ENCODE assay signal across 25 cellular contexts in the genomic region with DNA sequence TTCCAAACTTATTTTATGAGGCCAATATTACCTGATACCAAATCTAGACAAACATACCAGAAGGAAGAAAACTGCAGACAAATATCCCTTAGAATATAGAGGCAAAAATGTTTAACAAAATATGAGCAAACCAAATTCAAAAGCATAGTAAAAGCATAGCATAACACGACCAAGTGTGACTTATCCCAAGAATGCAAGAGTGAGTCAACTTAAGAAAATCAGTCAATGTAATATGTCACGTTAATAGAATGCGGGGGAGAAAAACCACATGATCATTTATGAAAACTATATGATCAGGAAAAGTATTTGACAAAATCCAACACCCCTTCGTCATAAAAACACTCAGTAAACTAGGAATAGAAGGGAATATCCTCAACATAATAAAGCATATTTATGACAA.
A peak's percentile ranks its signal among the peaks of the same experiment; 100 is the strongest.
DNase-seq lines count a peak whose midpoint lies in the region; ATAC-seq, FAIRE-seq and TF ChIP-seq lines count a peak whose summit lies in the region.
"Had no signal": no experiment of that assay in that cellular context is flagged by ENCODE, and none has a peak within 500 bp of the region (broad histone marks: within the 10 kb centered on the region; RNA-seq: fewer than 3 reads in every experiment).

No MANE protein-coding gene starts in this region.

- H2AFZ ChIP-seq in HCT116 (ENCODE audit: low read depth, low read length, poor library complexity, severe bottlenecking) = no peak overlapping the region

- FAIRE-seq in A549 (lab: Jason Lieb, UNC) = peak; percentile 63
- FAIRE-seq: D721Med, G401.6, H1, HepG2 had no signal

- intact Hi-C loops in HCT116 (cut with micrococcal nuclease) = loop anchor here (10.0 kb wide), 1 partner anchor 154 kb away; no protein-coding TSS in a partner anchor

- TF ChIP-seq CTCF in A549 (IDR thresholded peaks at IDR 0.05) = no peak
- TF ChIP-seq CTCF in HCT116 (IDR thresholded peaks at IDR 0.05 in 2 of 3, conservative IDR thresholded peaks at IDR 0.05 in 1 of 3; ENCODE audit: borderline replicate concordance in 1 of 3, insufficient read depth in 1 of 3, low read depth in 2 of 3, low read length in 2 of 3) = no peak
- no peak for TF ChIP-seq CTCF in RWPE2 (IDR thresholded peaks at IDR 0.05; ENCODE audit: poor library complexity, severe bottlenecking)
- TF ChIP-seq CTCF in fibroblast of pulmonary artery (IDR thresholded peaks at IDR 0.05; ENCODE audit: low read length, missing control alignments) = no peak

- H3K9ac ChIP-seq in HCT116 (ENCODE audit: low read length) = no peak overlapping the region
- H3K9ac ChIP-seq: BLaER1 treated with 17β-estradiol and CSF1 and Interleukin-3, amounts not matched to agents 10 nM and 100 nM; SK-N-SH had no signal

- TF ChIP-seq EP300 in A549 (IDR thresholded peaks at IDR 0.05) = no peak

- H3K4me3 ChIP-seq in A549 (no peak overlapping the region), HCT116 (replicated peaks in 1 of 2; ENCODE audit: low read depth in 1 of 2, low read length in 2 of 2) (no peak overlapping the region), RWPE2 (ENCODE audit: severe bottlenecking) (no peak overlapping the region), fibroblast of pulmonary artery (replicated peaks; ENCODE audit: low read depth, low read length) (no peak overlapping the region)
- H3K4me3 ChIP-seq: BLaER1 treated with 17β-estradiol and CSF1 and Interleukin-3, amounts not matched to agents 10 nM and 100 nM had no signal

- peaks cover 9% of the 10 kb centered on the region for H3K9me3 Mint-ChIP-seq in natural killer cell treated with Interleukin-12 subunit alpha and Interleukin-12 subunit beta and Interleukin-15 and Interleukin-18, amount 100 ng/mL, for 72 hours

- RAD21 ChIA-PET in HCT116 (lab: Charles Lee; ENCODE audit: low non-redundant PET in 1 of 2, low total read pairs in 2 of 2, uncharacterized antibody in 2 of 2, unreplicated experiment in 2 of 2) = no interaction called here

- peaks cover 4% of the 10 kb centered on the region; the same call in 1 of the 3 replicates for H3K4me1 ChIP-seq in A549
- H3K4me1 ChIP-seq in HCT116 (ENCODE audit: control insufficient read depth in 1 of 2, insufficient read depth in 2 of 2, low read length in 2 of 2) = peaks cover 0 to 7% of the 10 kb centered on the region in 2 experiments; a peak in 1 of 4 replicates
- peaks cover 4% of the 10 kb centered on the region for H3K4me1 ChIP-seq in RWPE2 (ENCODE audit: insufficient read depth, poor library complexity, severe bottlenecking)

- no peak overlapping the region for H3K27ac Mint-ChIP-seq in natural killer cell treated with Interleukin-12 subunit alpha and Interleukin-12 subunit beta and Interleukin-15 and Interleukin-18, amount 100 ng/mL, for 72 hours
- H3K27ac Mint-ChIP-seq: CD4-positive, alpha-beta T cell had no signal

- H3K9me3 ChIP-seq in A549 = peaks cover 2% of the 10 kb centered on the region; the same call in 1 of the 3 replicates
- no peaks in the 10 kb centered on the region for H3K9me3 ChIP-seq in HCT116 (ENCODE audit: control insufficient read depth in 1 of 2, insufficient read depth in 1 of 2, low read depth in 1 of 2, low read length in 2 of 2)
- H3K9me3 ChIP-seq in RWPE2 (ENCODE audit: severe bottlenecking) = no peaks in the 10 kb centered on the region

- no peaks in the 10 kb centered on the region for H3K4me1 Mint-ChIP-seq in natural killer cell treated with Interleukin-12 subunit alpha and Interleukin-12 subunit beta and Interleukin-15 and Interleukin-18, amount 100 ng/mL, for 72 hours (ENCODE audit: low read depth in 2 of 2)

- peaks cover 7% of the 10 kb centered on the region for H3K27me3 ChIP-seq in HCT116 (ENCODE audit: insufficient read depth, low read length)
- H3K27me3 ChIP-seq in RWPE2 (ENCODE audit: insufficient read depth, poor library complexity, severe bottlenecking) = no peaks in the 10 kb centered on the region
- H3K27me3 ChIP-seq: BLaER1 treated with 17β-estradiol and CSF1 and Interleukin-3, amounts not matched to agents 10 nM and 100 nM had no signal

- no peak overlapping the region for H3K4me3 Mint-ChIP-seq in natural killer cell treated with Interleukin-12 subunit alpha and Interleukin-12 subunit beta and Interleukin-15 and Interleukin-18, amount 100 ng/mL, for 72 hours
- H3K4me3 Mint-ChIP-seq: CD4-positive, alpha-beta T cell had no signal

- H3K36me3 Mint-ChIP-seq in natural killer cell treated with Interleukin-12 subunit alpha and Interleukin-12 subunit beta and Interleukin-15 and Interleukin-18, amount 100 ng/mL, for 72 hours = peaks cover 10% of the 10 kb centered on the region

- no peak overlapping the region for H3K4me2 ChIP-seq in A549
- peak overlapping the region; percentile 19; the same call in 1 of the 2 replicates for H3K4me2 ChIP-seq in HCT116 (ENCODE audit: low read length)
- H3K4me2 ChIP-seq: SK-N-SH had no signal

- H4K20me1 ChIP-seq in HCT116 (ENCODE audit: insufficient read depth) = no peaks in the 10 kb centered on the region
- H4K20me1 ChIP-seq: BLaER1 treated with 17β-estradiol and CSF1 and Interleukin-3, amounts not matched to agents 10 nM and 100 nM had no signal

- no peaks in the 10 kb centered on the region for H3K79me2 ChIP-seq in HCT116 (ENCODE audit: insufficient read depth, low read length)

- peaks cover 14 to 37% of the 10 kb centered on the region in 2 donors for H3K27me3 Mint-ChIP-seq in natural killer cell treated with Interleukin-12 subunit alpha and Interleukin-12 subunit beta and Interleukin-15 and Interleukin-18, amount 100 ng/mL, for 72 hours

- H3K9me2 ChIP-seq in HCT116 (ENCODE audit: insufficient read depth) = no peaks in the 10 kb centered on the region
- H3K9me2 ChIP-seq: SK-N-SH had no signal

- no peak for DNase-seq in A549 (ENCODE audit: low read depth in 1 of 2, low spot score in 1 of 2)
- no peak for DNase-seq in HCT116 (ENCODE audit: low read depth, low spot score)
- DNase-seq in RWPE2 (ENCODE audit: low spot score) = no peak
- peak; percentile 1 for DNase-seq in fibroblast of pulmonary artery (ENCODE audit: low read depth)
- no peak for DNase-seq in NCI-H526 (lab: John Stamatoyannopoulos, UW)
- DNase-seq in NCI-H2029 (lab: John Stamatoyannopoulos, UW) = no peak
- no peak for DNase-seq in natural killer cell treated with Interleukin-12 subunit alpha and Interleukin-12 subunit beta and Interleukin-15 and Interleukin-18, amount 100 ng/mL, for 72 hours (ENCODE audit: low spot score)
- DNase-seq: AML-193; CD4-positive, alpha-beta T cell; Karpas-422; NCI-H1092 treated with DMSO at 0.1 percent for 48 hours; NCI-H1436 treated with DMSO at 0.1 percent for 48 hours; NCI-H187 treated with DMSO at 0.1 percent for 48 hours; NCI-H2107; NCI-H446 treated with DMSO at 0.1 percent for 48 hours; NCI-H526 treated with DMSO at 0.1 percent for 48 hours; SK-N-SH; SW 1271 had no signal

- CTCF ChIA-PET in A549 (lab: Yijun Ruan, JAX) = interaction anchor here (1.6 kb wide), 1 partner anchor 39 kb away, joined by 4 read pairs; no protein-coding TSS in a partner anchor
- CTCF ChIA-PET in HCT116 (lab: Charles Lee) = no interaction called here

- 34% methylated on average over 4 of the region's 4 CpGs for WGBS in A549 (ENCODE audit: missing lambda C conversion rate)

- no peak overlapping the region for H3K27ac ChIP-seq in A549
- no peak overlapping the region for H3K27ac ChIP-seq in HCT116 (ENCODE audit: low read depth, low read length)
- no peak overlapping the region for H3K27ac ChIP-seq in RWPE2 (ENCODE audit: poor library complexity, severe bottlenecking)
- H3K27ac ChIP-seq: BLaER1 treated with 17β-estradiol and CSF1 and Interleukin-3, amounts not matched to agents 10 nM and 100 nM had no signal

- POLR2A ChIA-PET in A549 (lab: Yijun Ruan, JAX) (no interaction called here), HCT116 (lab: Charles Lee) (no interaction called here)

- TF ChIP-seq POLR2A in A549 (IDR thresholded peaks at IDR 0.05; ENCODE audit: low read length) (no peak), HCT116 (IDR thresholded peaks at IDR 0.05; ENCODE audit: borderline replicate concordance, extremely low read depth, insufficient read depth, insufficient read length) (no peak)

- no peaks in the 10 kb centered on the region for H3K36me3 ChIP-seq in HCT116 (ENCODE audit: control insufficient read depth in 1 of 2, insufficient read depth in 2 of 2, low read length in 2 of 2)
- H3K36me3 ChIP-seq in RWPE2 (ENCODE audit: low read depth) = no peaks in the 10 kb centered on the region
- H3K36me3 ChIP-seq: BLaER1 treated with 17β-estradiol and CSF1 and Interleukin-3, amounts not matched to agents 10 nM and 100 nM had no signal

- no TSS peak for BruUV-seq in HCT116 (replicated peaks; lab: Mats Ljungman, UMichigan)

- TF ChIP-seq RAD21 in A549 (conservative IDR thresholded peaks at IDR 0.05 in 1 of 2, IDR thresholded peaks at IDR 0.05 in 1 of 2) (no peak), HCT116 (IDR thresholded peaks at IDR 0.05; ENCODE audit: low read depth) (no peak)

- no peak for ATAC-seq in A549
- ATAC-seq in HCT116 = no peak
- ATAC-seq in RWPE2 (ENCODE audit: low read depth) = peak; percentile 71
- no peak for ATAC-seq in natural killer cell treated with Interleukin-12 subunit alpha and Interleukin-12 subunit beta and Interleukin-15 and Interleukin-18, amount 100 ng/mL, for 72 hours
- ATAC-seq in GM19023 (IDR thresholded peaks at IDR 0.05; ENCODE audit: unreplicated experiment) = no peak
- ATAC-seq: HepG2, Panc1 had no signal

TF ChIP-seq in A549, 52 proteins besides CTCF, POLR2A, EP300 and RAD21 (continues in another document):
- TF ChIP-seq, protein P1, sequence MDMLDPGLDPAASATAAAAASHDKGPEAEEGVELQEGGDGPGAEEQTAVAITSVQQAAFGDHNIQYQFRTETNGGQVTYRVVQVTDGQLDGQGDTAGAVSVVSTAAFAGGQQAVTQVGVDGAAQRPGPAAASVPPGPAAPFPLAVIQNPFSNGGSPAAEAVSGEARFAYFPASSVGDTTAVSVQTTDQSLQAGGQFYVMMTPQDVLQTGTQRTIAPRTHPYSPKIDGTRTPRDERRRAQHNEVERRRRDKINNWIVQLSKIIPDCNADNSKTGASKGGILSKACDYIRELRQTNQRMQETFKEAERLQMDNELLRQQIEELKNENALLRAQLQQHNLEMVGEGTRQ (IDR thresholded peaks at IDR 0.05) = no peak
- TF ChIP-seq RFX5 (IDR thresholded peaks at IDR 0.05) (no peak), KDM5A (IDR thresholded peaks at IDR 0.05) (no peak), NPAS2 (CRISPR knock-in tag; IDR thresholded peaks at IDR 0.05; ENCODE audit: borderline replicate concordance) (no peak)

TF ChIP-seq in HCT116, 20 proteins besides CTCF, POLR2A, EP300 and RAD21 (continues in another document):
- TF ChIP-seq EZH2 (IDR thresholded peaks at IDR 0.05) = no peak
- no peak for TF ChIP-seq SRF (IDR thresholded peaks at IDR 0.05; ENCODE audit: low read depth)
- TF ChIP-seq ZFX (IDR thresholded peaks at IDR 0.05) = no peak
- no peak for TF ChIP-seq SIN3A (IDR thresholded peaks at IDR 0.05; ENCODE audit: low read depth)
- no peak for TF ChIP-seq ELF1 (IDR thresholded peaks at IDR 0.05; ENCODE audit: borderline replicate concordance, low read depth)
